Comparison of ENCODE assay signal across 1 cellular context in the genomic region with DNA sequence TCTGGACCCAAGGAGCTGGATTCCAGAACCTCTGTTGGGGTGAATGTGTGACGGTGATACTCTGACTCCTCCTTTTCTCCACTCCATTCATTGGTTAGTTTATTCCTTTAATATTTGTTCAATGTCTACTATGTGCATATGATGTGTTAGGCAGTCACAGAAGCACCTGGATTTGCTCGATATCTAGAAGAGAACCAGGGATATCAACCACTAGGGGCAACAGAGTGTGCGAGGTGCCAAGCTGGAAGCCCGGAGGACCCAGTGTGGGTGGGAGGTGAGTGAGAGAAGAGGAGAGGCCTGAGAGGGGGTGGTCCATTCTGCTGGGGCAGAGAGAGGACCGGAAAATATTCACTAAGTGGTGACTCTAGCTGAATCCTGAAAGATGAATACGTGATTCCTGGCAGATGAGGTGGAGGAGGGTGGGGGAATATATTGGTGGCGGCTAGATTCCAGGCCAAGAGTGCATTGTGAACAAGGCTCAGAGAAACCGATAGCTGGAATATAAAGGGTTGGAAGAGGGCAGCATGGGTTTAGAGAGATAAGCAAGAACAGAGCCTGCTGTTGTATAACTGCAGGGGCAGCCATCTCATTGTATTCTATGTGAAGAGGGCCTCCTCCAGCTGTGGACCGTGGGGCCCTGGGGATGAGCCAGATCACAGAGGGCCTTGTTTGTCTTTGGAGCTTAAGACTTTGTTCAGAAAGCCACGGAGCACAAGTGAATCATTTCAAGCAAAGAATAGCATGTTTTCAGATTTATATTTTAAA.
TF ChIP-seq lines count a peak whose summit lies in the region.

No MANE protein-coding gene starts in this region.

TF ChIP-seq in HepG2, 621 proteins besides CTCF, POLR2A, EP300 and RAD21 (continued from another document and continues in another):
- TF ChIP-seq, protein P1, sequence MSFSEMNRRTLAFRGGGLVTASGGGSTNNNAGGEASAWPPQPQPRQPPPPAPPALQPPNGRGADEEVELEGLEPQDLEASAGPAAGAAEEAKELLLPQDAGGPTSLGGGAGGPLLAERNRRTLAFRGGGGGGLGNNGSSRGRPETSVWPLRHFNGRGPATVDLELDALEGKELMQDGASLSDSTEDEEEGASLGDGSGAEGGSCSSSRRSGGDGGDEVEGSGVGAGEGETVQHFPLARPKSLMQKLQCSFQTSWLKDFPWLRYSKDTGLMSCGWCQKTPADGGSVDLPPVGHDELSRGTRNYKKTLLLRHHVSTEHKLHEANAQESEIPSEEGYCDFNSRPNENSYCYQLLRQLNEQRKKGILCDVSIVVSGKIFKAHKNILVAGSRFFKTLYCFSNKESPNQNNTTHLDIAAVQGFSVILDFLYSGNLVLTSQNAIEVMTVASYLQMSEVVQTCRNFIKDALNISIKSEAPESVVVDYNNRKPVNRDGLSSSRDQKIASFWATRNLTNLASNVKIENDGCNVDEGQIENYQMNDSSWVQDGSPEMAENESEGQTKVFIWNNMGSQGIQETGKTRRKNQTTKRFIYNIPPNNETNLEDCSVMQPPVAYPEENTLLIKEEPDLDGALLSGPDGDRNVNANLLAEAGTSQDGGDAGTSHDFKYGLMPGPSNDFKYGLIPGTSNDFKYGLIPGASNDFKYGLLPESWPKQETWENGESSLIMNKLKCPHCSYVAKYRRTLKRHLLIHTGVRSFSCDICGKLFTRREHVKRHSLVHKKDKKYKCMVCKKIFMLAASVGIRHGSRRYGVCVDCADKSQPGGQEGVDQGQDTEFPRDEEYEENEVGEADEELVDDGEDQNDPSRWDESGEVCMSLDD (CRISPR knock-in tag; IDR thresholded peaks at IDR 0.05; ENCODE audit: borderline replicate concordance) = no peak
- 0 out of 2 replicates have a peak, but pooled peaks have one; percentile 19 for TF ChIP-seq ZMAT3 (CRISPR knock-in tag; conservative IDR thresholded peaks at IDR 0.05)
- no peak for TF ChIP-seq HNRNPUL1 (IDR thresholded peaks at IDR 0.05; ENCODE audit: low read depth, low read length)
- no peak for TF ChIP-seq TEAD2 (CRISPR knock-in tag; IDR thresholded peaks at IDR 0.05)
- TF ChIP-seq MED13 (CRISPR knock-in tag; IDR thresholded peaks at IDR 0.05) = peak; percentile 77; the same call in 1 of the 2 replicates
- TF ChIP-seq, protein P2, sequence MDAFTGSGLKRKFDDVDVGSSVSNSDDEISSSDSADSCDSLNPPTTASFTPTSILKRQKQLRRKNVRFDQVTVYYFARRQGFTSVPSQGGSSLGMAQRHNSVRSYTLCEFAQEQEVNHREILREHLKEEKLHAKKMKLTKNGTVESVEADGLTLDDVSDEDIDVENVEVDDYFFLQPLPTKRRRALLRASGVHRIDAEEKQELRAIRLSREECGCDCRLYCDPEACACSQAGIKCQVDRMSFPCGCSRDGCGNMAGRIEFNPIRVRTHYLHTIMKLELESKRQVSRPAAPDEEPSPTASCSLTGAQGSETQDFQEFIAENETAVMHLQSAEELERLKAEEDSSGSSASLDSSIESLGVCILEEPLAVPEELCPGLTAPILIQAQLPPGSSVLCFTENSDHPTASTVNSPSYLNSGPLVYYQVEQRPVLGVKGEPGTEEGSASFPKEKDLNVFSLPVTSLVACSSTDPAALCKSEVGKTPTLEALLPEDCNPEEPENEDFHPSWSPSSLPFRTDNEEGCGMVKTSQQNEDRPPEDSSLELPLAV (CRISPR knock-in tag; conservative IDR thresholded peaks at IDR 0.05; ENCODE audit: low read depth) = no peak
- 0 out of 2 replicates have a peak, but pooled peaks have one; percentile 4 for TF ChIP-seq SP5 (CRISPR knock-in tag; IDR thresholded peaks at IDR 0.05; ENCODE audit: borderline replicate concordance, low read depth)
- TF ChIP-seq SMC3 (IDR thresholded peaks at IDR 0.05; ENCODE audit: low read length) = 0 out of 2 replicates have a peak, but pooled peaks have one; percentile 15
- no peak for TF ChIP-seq KDM5B (CRISPR knock-in tag; IDR thresholded peaks at IDR 0.05; ENCODE audit: borderline replicate concordance)
- TF ChIP-seq, protein P3, sequence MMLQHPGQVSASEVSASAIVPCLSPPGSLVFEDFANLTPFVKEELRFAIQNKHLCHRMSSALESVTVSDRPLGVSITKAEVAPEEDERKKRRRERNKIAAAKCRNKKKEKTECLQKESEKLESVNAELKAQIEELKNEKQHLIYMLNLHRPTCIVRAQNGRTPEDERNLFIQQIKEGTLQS (CRISPR knock-in tag; IDR thresholded peaks at IDR 0.05) = no peak
- no peak for TF ChIP-seq HNRNPH1 (optimal IDR thresholded peaks at IDR 0.05; ENCODE audit: low read depth, low read length)
- no peak for TF ChIP-seq MEIS2 (CRISPR knock-in tag; IDR thresholded peaks at IDR 0.05)
- TF ChIP-seq ZNF34 (CRISPR knock-in tag; IDR thresholded peaks at IDR 0.05; ENCODE audit: borderline replicate concordance) = no peak
- 0 out of 2 replicates have a peak, but pooled peaks have one; percentile 26 for TF ChIP-seq ZBTB7B (CRISPR knock-in tag; IDR thresholded peaks at IDR 0.05)
- TF ChIP-seq, protein P4, sequence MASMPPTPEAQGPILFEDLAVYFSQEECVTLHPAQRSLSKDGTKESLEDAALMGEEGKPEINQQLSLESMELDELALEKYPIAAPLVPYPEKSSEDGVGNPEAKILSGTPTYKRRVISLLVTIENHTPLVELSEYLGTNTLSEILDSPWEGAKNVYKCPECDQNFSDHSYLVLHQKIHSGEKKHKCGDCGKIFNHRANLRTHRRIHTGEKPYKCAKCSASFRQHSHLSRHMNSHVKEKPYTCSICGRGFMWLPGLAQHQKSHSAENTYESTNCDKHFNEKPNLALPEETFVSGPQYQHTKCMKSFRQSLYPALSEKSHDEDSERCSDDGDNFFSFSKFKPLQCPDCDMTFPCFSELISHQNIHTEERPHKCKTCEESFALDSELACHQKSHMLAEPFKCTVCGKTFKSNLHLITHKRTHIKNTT (CRISPR knock-in tag; IDR thresholded peaks at IDR 0.05) = no peak
- peak; percentile 75 for TF ChIP-seq ZFX (CRISPR knock-in tag; IDR thresholded peaks at IDR 0.05; ENCODE audit: low read depth)
- TF ChIP-seq, protein P5, sequence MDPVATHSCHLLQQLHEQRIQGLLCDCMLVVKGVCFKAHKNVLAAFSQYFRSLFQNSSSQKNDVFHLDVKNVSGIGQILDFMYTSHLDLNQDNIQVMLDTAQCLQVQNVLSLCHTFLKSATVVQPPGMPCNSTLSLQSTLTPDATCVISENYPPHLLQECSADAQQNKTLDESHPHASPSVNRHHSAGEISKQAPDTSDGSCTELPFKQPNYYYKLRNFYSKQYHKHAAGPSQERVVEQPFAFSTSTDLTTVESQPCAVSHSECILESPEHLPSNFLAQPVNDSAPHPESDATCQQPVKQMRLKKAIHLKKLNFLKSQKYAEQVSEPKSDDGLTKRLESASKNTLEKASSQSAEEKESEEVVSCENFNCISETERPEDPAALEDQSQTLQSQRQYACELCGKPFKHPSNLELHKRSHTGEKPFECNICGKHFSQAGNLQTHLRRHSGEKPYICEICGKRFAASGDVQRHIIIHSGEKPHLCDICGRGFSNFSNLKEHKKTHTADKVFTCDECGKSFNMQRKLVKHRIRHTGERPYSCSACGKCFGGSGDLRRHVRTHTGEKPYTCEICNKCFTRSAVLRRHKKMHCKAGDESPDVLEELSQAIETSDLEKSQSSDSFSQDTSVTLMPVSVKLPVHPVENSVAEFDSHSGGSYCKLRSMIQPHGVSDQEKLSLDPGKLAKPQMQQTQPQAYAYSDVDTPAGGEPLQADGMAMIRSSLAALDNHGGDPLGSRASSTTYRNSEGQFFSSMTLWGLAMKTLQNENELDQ (CRISPR knock-in tag; IDR thresholded peaks at IDR 0.05; ENCODE audit: borderline replicate concordance) = no peak
- no peak for TF ChIP-seq KDM1A (CRISPR knock-in tag; IDR thresholded peaks at IDR 0.05)
- TF ChIP-seq ZNF17 (CRISPR knock-in tag; IDR thresholded peaks at IDR 0.05) = no peak
- TF ChIP-seq PHF5A (CRISPR knock-in tag; IDR thresholded peaks at IDR 0.05; ENCODE audit: low read depth, unreplicated experiment) = no peak
- TF ChIP-seq, protein P6, sequence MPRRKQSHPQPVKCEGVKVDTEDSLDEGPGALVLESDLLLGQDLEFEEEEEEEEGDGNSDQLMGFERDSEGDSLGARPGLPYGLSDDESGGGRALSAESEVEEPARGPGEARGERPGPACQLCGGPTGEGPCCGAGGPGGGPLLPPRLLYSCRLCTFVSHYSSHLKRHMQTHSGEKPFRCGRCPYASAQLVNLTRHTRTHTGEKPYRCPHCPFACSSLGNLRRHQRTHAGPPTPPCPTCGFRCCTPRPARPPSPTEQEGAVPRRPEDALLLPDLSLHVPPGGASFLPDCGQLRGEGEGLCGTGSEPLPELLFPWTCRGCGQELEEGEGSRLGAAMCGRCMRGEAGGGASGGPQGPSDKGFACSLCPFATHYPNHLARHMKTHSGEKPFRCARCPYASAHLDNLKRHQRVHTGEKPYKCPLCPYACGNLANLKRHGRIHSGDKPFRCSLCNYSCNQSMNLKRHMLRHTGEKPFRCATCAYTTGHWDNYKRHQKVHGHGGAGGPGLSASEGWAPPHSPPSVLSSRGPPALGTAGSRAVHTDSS (CRISPR knock-in tag; conservative IDR thresholded peaks at IDR 0.05) = no peak
- TF ChIP-seq HHEX (CRISPR knock-in tag; IDR thresholded peaks at IDR 0.05) = no peak
- no peak for TF ChIP-seq ZSCAN30 (CRISPR knock-in tag; IDR thresholded peaks at IDR 0.05)
- TF ChIP-seq MBD4 (IDR thresholded peaks at IDR 0.05; ENCODE audit: borderline replicate concordance, low read length) = no peak
- TF ChIP-seq, protein P7, sequence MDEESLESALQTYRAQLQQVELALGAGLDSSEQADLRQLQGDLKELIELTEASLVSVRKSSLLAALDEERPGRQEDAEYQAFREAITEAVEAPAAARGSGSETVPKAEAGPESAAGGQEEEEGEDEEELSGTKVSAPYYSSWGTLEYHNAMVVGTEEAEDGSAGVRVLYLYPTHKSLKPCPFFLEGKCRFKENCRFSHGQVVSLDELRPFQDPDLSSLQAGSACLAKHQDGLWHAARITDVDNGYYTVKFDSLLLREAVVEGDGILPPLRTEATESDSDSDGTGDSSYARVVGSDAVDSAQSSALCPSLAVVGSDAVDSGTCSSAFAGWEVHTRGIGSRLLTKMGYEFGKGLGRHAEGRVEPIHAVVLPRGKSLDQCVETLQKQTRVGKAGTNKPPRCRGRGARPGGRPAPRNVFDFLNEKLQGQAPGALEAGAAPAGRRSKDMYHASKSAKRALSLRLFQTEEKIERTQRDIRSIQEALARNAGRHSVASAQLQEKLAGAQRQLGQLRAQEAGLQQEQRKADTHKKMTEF (CRISPR knock-in tag; IDR thresholded peaks at IDR 0.05) = peak; percentile 30; the same call in 1 of the 2 replicates
- no peak for TF ChIP-seq JUN (CRISPR knock-in tag; IDR thresholded peaks at IDR 0.05)
- no peak for TF ChIP-seq SMARCC2 (IDR thresholded peaks at IDR 0.05)
- TF ChIP-seq ZNF205 (CRISPR knock-in tag; IDR thresholded peaks at IDR 0.05) = no peak
- TF ChIP-seq ELF3 (CRISPR knock-in tag; IDR thresholded peaks at IDR 0.05) = no peak
- no peak for TF ChIP-seq SIX1 (CRISPR knock-in tag; IDR thresholded peaks at IDR 0.05; ENCODE audit: borderline replicate concordance)
- no peak for TF ChIP-seq ZNF292 (CRISPR knock-in tag; IDR thresholded peaks at IDR 0.05; ENCODE audit: borderline replicate concordance, low read depth)
- TF ChIP-seq SALL1 (CRISPR knock-in tag; IDR thresholded peaks at IDR 0.05) = peak; percentile 90
- no peak for TF ChIP-seq TBX3 (IDR thresholded peaks at IDR 0.05; ENCODE audit: borderline replicate concordance)
- peak; percentile 36 for TF ChIP-seq SAP130 (CRISPR knock-in tag; IDR thresholded peaks at IDR 0.05; ENCODE audit: low read depth)
- TF ChIP-seq FOXK1 (CRISPR knock-in tag; IDR thresholded peaks at IDR 0.05; ENCODE audit: borderline replicate concordance, low read depth) = no peak
- no peak for TF ChIP-seq FOXM1 (CRISPR knock-in tag; IDR thresholded peaks at IDR 0.05)
- TF ChIP-seq MIER3 (CRISPR knock-in tag; IDR thresholded peaks at IDR 0.05; ENCODE audit: borderline replicate concordance) = no peak
- no peak; the same call in 1 of the 2 replicates for TF ChIP-seq KLF9 (CRISPR knock-in tag; IDR thresholded peaks at IDR 0.05; ENCODE audit: low read depth)
- peak; percentile 52; the same call in 1 of the 2 replicates for TF ChIP-seq ARNTL (CRISPR knock-in tag; IDR thresholded peaks at IDR 0.05)
- TF ChIP-seq YEATS2 (CRISPR knock-in tag; IDR thresholded peaks at IDR 0.05; ENCODE audit: borderline replicate concordance) = no peak
- no peak for TF ChIP-seq ATRX (CRISPR knock-in tag; IDR thresholded peaks at IDR 0.05; ENCODE audit: borderline replicate concordance)
- TF ChIP-seq ZNF382 (CRISPR knock-in tag; IDR thresholded peaks at IDR 0.05; ENCODE audit: borderline replicate concordance) = no peak
- no peak for TF ChIP-seq ZSCAN9 (CRISPR knock-in tag; IDR thresholded peaks at IDR 0.05; ENCODE audit: borderline replicate concordance)
- TF ChIP-seq ZNF367 (CRISPR knock-in tag; IDR thresholded peaks at IDR 0.05; ENCODE audit: borderline replicate concordance) = no peak
- peak; percentile 47 for TF ChIP-seq ASH2L (IDR thresholded peaks at IDR 0.05; ENCODE audit: insufficient read length, low read depth, low read length)
- 0 out of 2 replicates have a peak, but pooled peaks have one; percentile 51 for TF ChIP-seq NFIC (IDR thresholded peaks at IDR 0.05; ENCODE audit: low read length)
- TF ChIP-seq ZNF572 (CRISPR knock-in tag; IDR thresholded peaks at IDR 0.05) = no peak
- TF ChIP-seq ZNF749 (CRISPR knock-in tag; IDR thresholded peaks at IDR 0.05; ENCODE audit: borderline replicate concordance) = 0 out of 2 replicates have a peak, but pooled peaks have one; percentile 55
- no peak for TF ChIP-seq ZC3H4 (CRISPR knock-in tag; IDR thresholded peaks at IDR 0.05; ENCODE audit: borderline replicate concordance)
- TF ChIP-seq ZNF10 (CRISPR knock-in tag; IDR thresholded peaks at IDR 0.05; ENCODE audit: borderline replicate concordance, low read depth) = no peak
- TF ChIP-seq ZFP41 (CRISPR knock-in tag; IDR thresholded peaks at IDR 0.05; ENCODE audit: borderline replicate concordance) = no peak
- no peak for TF ChIP-seq ISX (CRISPR knock-in tag; conservative IDR thresholded peaks at IDR 0.05)
- no peak for TF ChIP-seq REPIN1 (CRISPR knock-in tag; IDR thresholded peaks at IDR 0.05; ENCODE audit: borderline replicate concordance, low read depth)
- TF ChIP-seq GLI4 (CRISPR knock-in tag; IDR thresholded peaks at IDR 0.05; ENCODE audit: borderline replicate concordance) = no peak
- TF ChIP-seq ZMYM2 (CRISPR knock-in tag; IDR thresholded peaks at IDR 0.05) = no peak
- peak; percentile 36; the same call in 1 of the 2 replicates for TF ChIP-seq ZNF788 (CRISPR knock-in tag; IDR thresholded peaks at IDR 0.05; ENCODE audit: borderline replicate concordance)
- TF ChIP-seq, protein P8, sequence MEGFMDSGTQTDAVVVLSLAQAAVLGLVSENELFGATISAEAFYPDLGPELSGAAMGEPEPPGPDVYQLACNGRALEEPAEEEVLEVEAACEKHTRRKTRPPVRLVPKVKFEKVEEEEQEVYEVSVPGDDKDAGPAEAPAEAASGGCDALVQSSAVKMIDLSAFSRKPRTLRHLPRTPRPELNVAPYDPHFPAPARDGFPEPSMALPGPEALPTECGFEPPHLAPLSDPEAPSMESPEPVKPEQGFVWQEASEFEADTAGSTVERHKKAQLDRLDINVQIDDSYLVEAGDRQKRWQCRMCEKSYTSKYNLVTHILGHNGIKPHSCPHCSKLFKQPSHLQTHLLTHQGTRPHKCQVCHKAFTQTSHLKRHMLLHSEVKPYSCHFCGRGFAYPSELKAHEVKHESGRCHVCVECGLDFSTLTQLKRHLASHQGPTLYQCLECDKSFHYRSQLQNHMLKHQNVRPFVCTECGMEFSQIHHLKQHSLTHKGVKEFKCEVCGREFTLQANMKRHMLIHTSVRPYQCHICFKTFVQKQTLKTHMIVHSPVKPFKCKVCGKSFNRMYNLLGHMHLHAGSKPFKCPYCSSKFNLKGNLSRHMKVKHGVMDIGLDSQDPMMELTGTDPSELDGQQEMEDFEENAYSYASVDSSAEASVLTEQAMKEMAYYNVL (CRISPR knock-in tag; IDR thresholded peaks at IDR 0.05; ENCODE audit: borderline replicate concordance) = peak; percentile 39; the same call in 1 of the 2 replicates
- no peak; the same call in 1 of the 2 replicates for TF ChIP-seq IRF2 (CRISPR knock-in tag; IDR thresholded peaks at IDR 0.05)
- TF ChIP-seq ZNF672 (CRISPR knock-in tag; IDR thresholded peaks at IDR 0.05) = no peak
